11 cellular contexts compared by ENCODE assay signal in the genomic region with DNA sequence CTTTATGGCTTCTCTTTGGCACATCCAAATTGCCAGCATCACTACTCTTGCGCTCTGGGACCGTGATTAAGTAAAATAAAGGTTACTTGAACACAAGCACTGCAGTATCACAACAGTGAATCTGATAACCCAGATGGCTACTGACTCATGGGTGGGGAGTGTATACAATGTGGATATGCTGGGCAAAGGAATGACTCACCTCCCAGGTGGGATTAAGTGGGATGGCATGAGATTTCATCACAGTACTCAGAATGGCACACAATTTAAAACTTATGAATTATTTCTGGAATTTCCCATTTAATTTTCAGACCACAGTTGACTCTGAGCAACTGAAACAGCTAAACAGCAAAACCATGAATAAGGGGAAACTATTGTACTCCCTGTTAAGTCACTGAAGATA. TPM values are rescaled to one million over a fixed set of nuclear protein-coding genes. Genes with fewer than 3 reads are reported as not detected.
DNase-seq lines count a peak whose midpoint lies in the region; ATAC-seq and TF ChIP-seq lines count a peak whose summit lies in the region.
"Had no signal": no experiment of that assay in that cellular context is flagged by ENCODE, and none has a peak within 500 bp of the region (broad histone marks: within the 10 kb centered on the region; RNA-seq: fewer than 3 reads in every experiment).

No MANE protein-coding gene starts in this region.

- H3K79me2 ChIP-seq in fibroblast of lung (ENCODE audit: control insufficient read depth, insufficient read depth, low read length) = peaks cover 31% of the 10 kb centered on the region

- H3K4me1 ChIP-seq in SJCRH30 (0 out of 2 replicates have a peak, but pooled peaks cover 7% of the 10 kb centered on the region), fibroblast of lung (ENCODE audit: control insufficient read depth, extremely low read depth, insufficient read depth, low read length) (peaks cover 5% of the 10 kb centered on the region), BE2C (no peaks in the 10 kb centered on the region)

- H3K27me3 ChIP-seq in SJCRH30 (no peaks in the 10 kb centered on the region), fibroblast of lung (ENCODE audit: control insufficient read depth, insufficient read depth, low read length) (no peaks in the 10 kb centered on the region), BE2C (no peaks in the 10 kb centered on the region)

- DNase-seq in 8988T (peak; percentile 14), EH (ENCODE audit: low read depth) (peak; percentile 72), SJCRH30 (peak; percentile 27 to 39), fibroblast of lung (ENCODE audit: low read depth in 2 of 2) (peak; percentile 37 to 83), BE2C (no peak), NCI-H1092 (lab: John Stamatoyannopoulos, UW) (no peak), NOMO-1 treated with DMSO at 0.1 percent for 48 hours (lab: John Stamatoyannopoulos, UW; ENCODE audit: unreplicated experiment) (no peak)
- DNase-seq: NCI-H187; stimulated activated naive B cell treated with anti-CD40 and anti-IgM and Interleukin-4, amounts not matched to agents 10 μg/mL and 1 μg/mL and 100 μg/mL, for 72 hours had no signal

- no peak for ATAC-seq in HG03442 (IDR thresholded peaks at IDR 0.05; ENCODE audit: unreplicated experiment)
- ATAC-seq: stimulated activated naive B cell treated with anti-CD40 and anti-IgM and Interleukin-4, amounts not matched to agents 10 μg/mL and 1 μg/mL and 100 μg/mL, for 72 hours had no signal

- TF ChIP-seq CTCF in fibroblast of lung (conservative IDR thresholded peaks at IDR 0.05 in 1 of 2, IDR thresholded peaks at IDR 0.05 in 1 of 2; ENCODE audit: low read depth in 1 of 2, low read length in 2 of 2) (no peak), BE2C (IDR thresholded peaks at IDR 0.05; ENCODE audit: low read depth, low read length) (no peak)

- H3K27ac ChIP-seq in SJCRH30 = peak overlapping the region; percentile 35
- H3K27ac ChIP-seq in fibroblast of lung (ENCODE audit: insufficient read depth, low read length) = no peak overlapping the region
- H3K27ac ChIP-seq: parathyroid adenoma had no signal

- H2AFZ ChIP-seq in fibroblast of lung (ENCODE audit: low read length) = no peak overlapping the region
- H2AFZ ChIP-seq: parathyroid adenoma had no signal

- H4K20me1 ChIP-seq in fibroblast of lung (ENCODE audit: control insufficient read depth, extremely low read depth, insufficient read depth, low read length) = no peaks in the 10 kb centered on the region

- H3K4me3 ChIP-seq in SJCRH30 (no peak overlapping the region), fibroblast of lung (replicated peaks in 1 of 4; ENCODE audit: control extremely low read depth in 1 of 4, insufficient read depth in 1 of 4, low read depth in 3 of 4, low read length in 4 of 4) (no peak overlapping the region), BE2C (ENCODE audit: low read depth, low read length) (no peak overlapping the region)

- H3K9ac ChIP-seq in fibroblast of lung (ENCODE audit: insufficient read depth, low read length) = no peak overlapping the region
- H3K9ac ChIP-seq: parathyroid adenoma had no signal

- H3K9me3 ChIP-seq in SJCRH30 (replicated peaks) (no peaks in the 10 kb centered on the region), fibroblast of lung (ENCODE audit: control insufficient read depth, insufficient read depth, low read depth, low read length) (no peaks in the 10 kb centered on the region), BE2C (no peaks in the 10 kb centered on the region)

- H3K36me3 ChIP-seq in SJCRH30 (peaks cover 43% of the 10 kb centered on the region), fibroblast of lung (ENCODE audit: control insufficient read depth, insufficient read depth, low read length) (peaks cover 7% of the 10 kb centered on the region), BE2C (peaks cover 13% of the 10 kb centered on the region)

- peak overlapping the region; percentile 38 for H3K4me2 ChIP-seq in fibroblast of lung (ENCODE audit: extremely low read depth, insufficient read depth, low read length)

RNA-seq across cellular contexts. Expression of a gene that starts 4.3 kb away (rescaled TPM):
- total RNA-seq in SJCRH30 (2014; rRNA removed; shearing (Covaris generic)) = 67.7 and 73.2 TPM in 2 replicates
- 36.7 and 51.7 TPM in 2 replicates for total RNA-seq in fibroblast of lung
- polyA plus RNA-seq in fibroblast of lung = 30.2 and 34.3 TPM in 2 replicates
- 17.1 and 19.5 TPM in 2 replicates for polyA plus RNA-seq in fibroblast of lung (2012)
- polyA minus RNA-seq in fibroblast of lung (ENCODE audit: low replicate concordance) = 2.1 and 6.0 TPM in 2 replicates
- polyA plus RNA-seq in BE2C (2012; ENCODE audit: insufficient read depth, insufficient read length, low read depth) = 19.2 TPM

RNA-seq across cellular contexts. Expression of a gene that starts 4.5 kb away (rescaled TPM):
- 162 and 188 TPM in 2 replicates for total RNA-seq in SJCRH30 (2014; rRNA removed; shearing (Covaris generic))
- total RNA-seq in fibroblast of lung = 139 and 148 TPM in 2 replicates
- polyA plus RNA-seq in fibroblast of lung = 134 and 169 TPM in 2 replicates
- polyA plus RNA-seq in fibroblast of lung (2012) = 90.9 and 139 TPM in 2 replicates
- polyA minus RNA-seq in fibroblast of lung (ENCODE audit: low replicate concordance) = 2.2 and 6.4 TPM in 2 replicates
- 87.0 TPM for polyA plus RNA-seq in BE2C (2012; ENCODE audit: insufficient read depth, insufficient read length, low read depth)

Comparison
In these comparisons a context has a peak if more than half of its experiments do, and no peak if none do; other contexts are left out.
1. DNase-seq: peak in 8988T (single experiment), EH (single experiment), SJCRH30 (2 of 2) and fibroblast of lung (2 of 2); none in BE2C (single experiment), NCI-H1092 (single experiment) and NOMO-1 treated with DMSO at 0.1 percent for 48 hours (single experiment).